22 cellular contexts compared by ENCODE assay signal in the genomic region with DNA sequence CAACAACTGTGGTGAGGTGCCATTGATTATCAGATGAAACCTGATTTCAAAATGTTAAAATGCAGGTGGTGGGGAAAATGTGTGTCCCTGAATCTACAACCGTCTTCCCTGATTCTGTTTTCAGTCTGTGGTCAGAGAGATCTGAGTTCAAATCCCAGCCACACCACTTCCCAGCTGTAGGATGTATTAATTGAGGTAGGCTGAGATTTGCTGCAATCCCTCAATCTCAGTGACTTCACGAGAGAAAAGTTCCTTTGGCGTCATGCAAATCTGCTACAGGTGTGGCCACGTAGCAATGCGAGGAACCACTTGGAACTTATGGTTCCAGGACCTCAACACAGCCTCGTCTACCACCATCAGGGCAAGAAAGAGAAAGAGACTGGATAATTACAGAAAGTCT.
"Had no signal": no experiment of that assay in that cellular context is flagged by ENCODE, and none has a peak within 500 bp of the region (broad histone marks: within the 10 kb centered on the region; RNA-seq: fewer than 3 reads in every experiment).

No MANE protein-coding gene starts in this region.

- H3K9me3 ChIP-seq: SK-N-SH had no signal

- DNase-seq: Karpas-422, KG1, MM.1S, NCI-H1092 treated with DMSO at 0.1 percent for 48 hours, NCI-H1436, NCI-H187, NCI-H2029, NCI-H2081 treated with DMSO at 0.1 percent for 48 hours, NCI-H2171, NCI-H226, NCI-H446, NCI-H510A, NCI-H524 treated with DMSO at 0.1 percent for 48 hours, NCI-H69, NCI-H774, PC-3, SHP77, SK-N-SH, SW 1271 had no signal

- ATAC-seq: Panc1, PC-3 had no signal

- H3K27ac ChIP-seq: HL-60, RWPE1 had no signal
